20 cellular contexts compared by ENCODE assay signal in genomic region chr6:781350-781961, GRCh38.
"Had no signal": no experiment of that assay in that cellular context is flagged by ENCODE, and none has a peak within 500 bp of the region (broad histone marks: within the 10 kb centered on the region; RNA-seq: fewer than 3 reads in every experiment).

No MANE protein-coding gene starts in this region.

- H3K27ac Mint-ChIP-seq: activated B cell treated with CpG ODN at 0.5 μM for 24 hours; activated CD4-positive, alpha-beta memory T cell treated with anti-CD3 and anti-CD28 coated beads for 36 hours; activated CD8-positive, alpha-beta memory T cell treated with anti-CD3 and anti-CD28 coated beads, Interleukin-2, amount 10 ng/mL, durations not matched to agents 7 days and 5 days; activated naive CD8-positive, alpha-beta T cell treated with anti-CD3 and anti-CD28 coated beads, Interleukin-2, amount 10 ng/mL, durations not matched to agents 7 days and 5 days; memory B cell; naive B cell; stimulated activated effector memory CD8-positive, alpha-beta T cell treated with anti-CD3 and anti-CD28 coated beads, Interleukin-12 subunit alpha, Interleukin-12 subunit beta, amount 100 ng/mL, for 72 hours; type B pancreatic cell had no signal

- H3K27me3 ChIP-seq: body of pancreas, colonic mucosa, sigmoid colon, testis had no signal

- H3K36me3 Mint-ChIP-seq: activated CD4-positive, alpha-beta memory T cell treated with anti-CD3 and anti-CD28 coated beads for 36 hours; activated CD8-positive, alpha-beta memory T cell treated with anti-CD3 and anti-CD28 coated beads, Interleukin-2, amount 10 ng/mL, durations not matched to agents 7 days and 5 days; activated naive CD8-positive, alpha-beta T cell treated with anti-CD3 and anti-CD28 coated beads, Interleukin-2, amount 10 ng/mL, durations not matched to agents 7 days and 5 days; memory B cell; naive B cell; stimulated activated effector memory CD8-positive, alpha-beta T cell treated with anti-CD3 and anti-CD28 coated beads, Interleukin-12 subunit alpha, Interleukin-12 subunit beta, amount 100 ng/mL, for 72 hours had no signal

- H3K4me3 ChIP-seq: body of pancreas, colonic mucosa, mucosa of descending colon, sigmoid colon, testis had no signal

- H3K4me1 Mint-ChIP-seq: activated B cell treated with CpG ODN at 0.5 μM for 24 hours; activated CD8-positive, alpha-beta memory T cell treated with anti-CD3 and anti-CD28 coated beads, Interleukin-2, amount 10 ng/mL, durations not matched to agents 7 days and 5 days; activated naive CD8-positive, alpha-beta T cell treated with anti-CD3 and anti-CD28 coated beads, Interleukin-2, amount 10 ng/mL, durations not matched to agents 7 days and 5 days; memory B cell; naive B cell; neural crest cell; stimulated activated effector memory CD8-positive, alpha-beta T cell treated with anti-CD3 and anti-CD28 coated beads, Interleukin-12 subunit alpha, Interleukin-12 subunit beta, amount 100 ng/mL, for 72 hours had no signal

- H3K4me3 Mint-ChIP-seq: activated B cell treated with CpG ODN at 0.5 μM for 24 hours; activated CD4-positive, alpha-beta memory T cell treated with anti-CD3 and anti-CD28 coated beads for 36 hours; activated CD8-positive, alpha-beta memory T cell treated with anti-CD3 and anti-CD28 coated beads, Interleukin-2, amount 10 ng/mL, durations not matched to agents 7 days and 5 days; activated naive CD8-positive, alpha-beta T cell treated with anti-CD3 and anti-CD28 coated beads, Interleukin-2, amount 10 ng/mL, durations not matched to agents 7 days and 5 days; memory B cell; naive B cell; neural crest cell; stimulated activated effector memory CD8-positive, alpha-beta T cell treated with anti-CD3 and anti-CD28 coated beads, Interleukin-12 subunit alpha, Interleukin-12 subunit beta, amount 100 ng/mL, for 72 hours; type B pancreatic cell had no signal

- H3K36me3 ChIP-seq: colonic mucosa, sigmoid colon had no signal

- H3K9me3 Mint-ChIP-seq: activated B cell treated with CpG ODN at 0.5 μM for 24 hours; activated CD4-positive, alpha-beta memory T cell treated with anti-CD3 and anti-CD28 coated beads for 36 hours; activated naive CD8-positive, alpha-beta T cell treated with anti-CD3 and anti-CD28 coated beads, Interleukin-2, amount 10 ng/mL, durations not matched to agents 7 days and 5 days; memory B cell; naive B cell; stimulated activated effector memory CD8-positive, alpha-beta T cell treated with anti-CD3 and anti-CD28 coated beads, Interleukin-12 subunit alpha, Interleukin-12 subunit beta, amount 100 ng/mL, for 72 hours; type B pancreatic cell had no signal

- DNase-seq: activated B cell treated with CpG ODN at 0.5 μM for 24 hours; activated CD4-positive, alpha-beta memory T cell treated with anti-CD3 and anti-CD28 coated beads for 36 hours; activated CD4-positive, alpha-beta T cell treated with anti-CD3 and anti-CD28 coated beads for 4 hours; activated CD8-positive, alpha-beta memory T cell treated with anti-CD3 and anti-CD28 coated beads, Interleukin-2, amount 10 ng/mL, durations not matched to agents 7 days and 5 days; activated naive CD4-positive, alpha-beta T cell; activated naive CD8-positive, alpha-beta T cell treated with anti-CD3 and anti-CD28 coated beads, Interleukin-2, amount 10 ng/mL, durations not matched to agents 7 days and 5 days; amygdala; central memory CD4-positive, alpha-beta T cell; colonic mucosa; mucosa of descending colon; naive B cell; sigmoid colon; stimulated activated CD4-positive, alpha-beta T cell treated with anti-CD3 and anti-CD28 coated beads, Interleukin-4, amount 100 ng/mL, for 24 hours; testis had no signal

- H3K9me3 ChIP-seq: body of pancreas, colonic mucosa, mucosa of descending colon, sigmoid colon, testis had no signal

- FAIRE-seq: TTC549 had no signal

- H3K4me1 ChIP-seq: body of pancreas, colonic mucosa, sigmoid colon, testis had no signal

- H3K27ac ChIP-seq: body of pancreas, colonic mucosa, sigmoid colon, testis had no signal
